29 cellular contexts compared by ENCODE assay signal in the genomic region with DNA sequence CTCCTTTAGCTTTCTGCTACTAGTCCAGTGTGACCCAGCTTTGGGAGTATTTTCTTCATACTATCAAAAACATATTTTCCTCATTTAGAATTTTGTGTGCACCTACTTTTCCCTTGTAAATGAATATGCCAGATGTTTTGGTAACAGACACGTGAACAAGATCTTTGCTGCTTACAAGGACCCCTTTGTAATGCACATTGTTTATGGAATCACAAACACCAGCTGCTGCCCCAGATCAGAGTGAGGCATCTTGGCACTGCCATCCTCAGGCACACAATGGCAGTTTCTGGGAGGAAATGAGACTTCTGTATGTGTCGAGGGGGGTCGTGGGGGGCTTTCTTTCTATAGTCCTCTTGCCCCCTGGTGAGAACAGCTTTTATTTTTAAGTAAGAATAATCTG.
DNase-seq lines count a peak whose midpoint lies in the region; ATAC-seq and TF ChIP-seq lines count a peak whose summit lies in the region.
"Had no signal": no experiment of that assay in that cellular context is flagged by ENCODE, and none has a peak within 500 bp of the region (broad histone marks: within the 10 kb centered on the region; RNA-seq: fewer than 3 reads in every experiment).

No MANE protein-coding gene starts in this region.

- H3K36me3 ChIP-seq in mucosa of descending colon (ENCODE audit: low read depth): no peaks in the 10 kb centered on the region
- H3K36me3 ChIP-seq: gastrocnemius medialis, MG63 had no signal

- H3K9me3 ChIP-seq in mucosa of descending colon: no peaks in the 10 kb centered on the region
- H3K9me3 ChIP-seq: Caco-2, gastrocnemius medialis, MG63, sigmoid colon, SK-N-SH, transverse colon had no signal

- H3K4me1 ChIP-seq in mucosa of descending colon (ENCODE audit: low read depth): peaks cover 5% of the 10 kb centered on the region

- TF ChIP-seq CTCF in mucosa of descending colon (IDR thresholded peaks at IDR 0.05): no peak

- DNase-seq in NCI-H2171 treated with DMSO at 0.1 percent for 48 hours (lab: John Stamatoyannopoulos, UW): peak; percentile 88
- DNase-seq in dermis blood vessel endothelial cell: peak; percentile 33
- DNase-seq in medulla oblongata (ENCODE audit: extremely low spot score): peak; percentile 92
- no peak for DNase-seq in NCI-H2227 (lab: John Stamatoyannopoulos, UW; ENCODE audit: unreplicated experiment)
- DNase-seq in mucosa of descending colon: no peak
- DNase-seq in NK-92 (lab: John Stamatoyannopoulos, UW; ENCODE audit: unreplicated experiment): no peak
- DNase-seq in stimulated activated CD4-positive, alpha-beta T cell treated with anti-CD3 and anti-CD28 coated beads, Interleukin-4, amount 100 ng/mL, for 1 hour: no peak
- DNase-seq: activated CD4-positive, alpha-beta T cell treated with anti-CD3 and anti-CD28 coated beads, Interleukin-2, amount 50 U/mL, for 1 hour; activated CD4-positive, CD25-positive, alpha-beta regulatory T cell; activated gamma-delta T cell; activated naive CD8-positive, alpha-beta T cell treated with anti-CD3 and anti-CD28 coated beads, Interleukin-2, amount 10 ng/mL, durations not matched to agents 7 days and 5 days; activated T-cell treated with anti-CD3 and anti-CD28 coated beads, Interleukin-2, amount 50 U/mL, for 4 hours; Caco-2; central memory CD4-positive, alpha-beta T cell; DMS79 treated with DMSO at 0.1 percent for 48 hours; gastrocnemius medialis; GDM1; immature natural killer cell; MG63; NCI-H1417; NCI-H526; PC-9; sigmoid colon; SK-N-SH; stimulated activated CD4-positive, alpha-beta T cell treated with anti-CD3 and anti-CD28 coated beads, Interleukin-12 subunit alpha, Interleukin-12 subunit beta, amount 100 ng/mL, for 4 hours; stimulated activated CD4-positive, alpha-beta T cell treated with anti-CD3 and anti-CD28 coated beads, Interleukin-4, amount 100 ng/mL, for 24 hours; transverse colon had no signal

- H3K4me3 ChIP-seq in mucosa of descending colon: no peak overlapping the region
- H3K4me3 ChIP-seq: gastrocnemius medialis, MG63, PC-9, sigmoid colon, transverse colon had no signal

- intact Hi-C loops in mucosa of descending colon (cut with DNase I, micrococcal nuclease): no loop called here

- no peak for ATAC-seq in mucosa of descending colon
- ATAC-seq: activated T-cell treated with anti-CD3 and anti-CD28 coated beads, Interleukin-2, amount 50 U/mL, for 4 hours; gastrocnemius medialis; HCT116; left lobe of liver had no signal

Comparison
In these comparisons a context has a peak if more than half of its experiments do, and no peak if none do; other contexts are left out.
1. DNase-seq: peak in NCI-H2171 treated with DMSO at 0.1 percent for 48 hours (single experiment), dermis blood vessel endothelial cell (single experiment) and medulla oblongata (single experiment); none in NCI-H2227 (single experiment), mucosa of descending colon (0 of 3), NK-92 (single experiment) and stimulated activated CD4-positive, alpha-beta T cell treated with anti-CD3 and anti-CD28 coated beads, Interleukin-4, amount 100 ng/mL, for 1 hour (single experiment).